In genomic region chr17:57312242-57312641, GRCh38 we compare ENCODE assay signal across 15 cellular contexts.
"Had no signal": no experiment of that assay in that cellular context is flagged by ENCODE, and none has a peak within 500 bp of the region (broad histone marks: within the 10 kb centered on the region; RNA-seq: fewer than 3 reads in every experiment).

No MANE protein-coding gene starts in this region.

- DNase-seq: activated CD4-positive, alpha-beta memory T cell treated with anti-CD3 and anti-CD28 coated beads, Interleukin-2, amount 10 ng/mL, durations not matched to agents 7 days and 5 days; activated gamma-delta T cell; activated naive CD8-positive, alpha-beta T cell treated with anti-CD3 and anti-CD28 coated beads, Interleukin-2, amount 10 ng/mL, durations not matched to agents 7 days and 5 days; activated T-cell treated with anti-CD3 and anti-CD28 coated beads, Interleukin-2, amount 50 U/mL, for 48 hours; aorta; esophagus squamous epithelium; foreskin fibroblast; left cardiac atrium; mammary epithelial cell; natural killer cell; ovary; stimulated activated CD4-positive, alpha-beta T cell treated with anti-CD3 and anti-CD28 coated beads, Interleukin-4, amount 100 ng/mL, for 1 hour; stimulated activated CD8-positive, alpha-beta memory T cell treated with anti-CD3 and anti-CD28 coated beads, Interleukin-4, amount 100 ng/mL, for 48 hours; stimulated activated naive CD8-positive, alpha-beta T cell treated with anti-CD3 and anti-CD28 coated beads, Interleukin-15, amount 100 ng/mL, for 72 hours; testis had no signal

- ATAC-seq: left cardiac atrium; natural killer cell; stimulated activated naive CD8-positive, alpha-beta T cell treated with anti-CD3 and anti-CD28 coated beads, Interleukin-15, amount 100 ng/mL, for 72 hours had no signal

- H3K27me3 ChIP-seq: esophagus squamous epithelium, ovary, testis had no signal

- H3K4me1 Mint-ChIP-seq: activated CD4-positive, alpha-beta memory T cell treated with anti-CD3 and anti-CD28 coated beads, Interleukin-2, amount 10 ng/mL, durations not matched to agents 7 days and 5 days had no signal

- H3K4me3 ChIP-seq: esophagus squamous epithelium, ovary, testis had no signal

- H3K9me3 Mint-ChIP-seq: activated CD4-positive, alpha-beta memory T cell treated with anti-CD3 and anti-CD28 coated beads, Interleukin-2, amount 10 ng/mL, durations not matched to agents 7 days and 5 days; activated naive CD8-positive, alpha-beta T cell treated with anti-CD3 and anti-CD28 coated beads, Interleukin-2, amount 10 ng/mL, durations not matched to agents 7 days and 5 days; natural killer cell; stimulated activated naive CD8-positive, alpha-beta T cell treated with anti-CD3 and anti-CD28 coated beads, Interleukin-15, amount 100 ng/mL, for 72 hours had no signal

- H3K4me3 Mint-ChIP-seq: activated CD4-positive, alpha-beta memory T cell treated with anti-CD3 and anti-CD28 coated beads, Interleukin-2, amount 10 ng/mL, durations not matched to agents 7 days and 5 days; activated naive CD8-positive, alpha-beta T cell treated with anti-CD3 and anti-CD28 coated beads, Interleukin-2, amount 10 ng/mL, durations not matched to agents 7 days and 5 days; natural killer cell; stimulated activated naive CD8-positive, alpha-beta T cell treated with anti-CD3 and anti-CD28 coated beads, Interleukin-15, amount 100 ng/mL, for 72 hours had no signal

- H3K27me3 Mint-ChIP-seq: activated CD4-positive, alpha-beta memory T cell treated with anti-CD3 and anti-CD28 coated beads, Interleukin-2, amount 10 ng/mL, durations not matched to agents 7 days and 5 days; activated naive CD8-positive, alpha-beta T cell treated with anti-CD3 and anti-CD28 coated beads, Interleukin-2, amount 10 ng/mL, durations not matched to agents 7 days and 5 days; stimulated activated naive CD8-positive, alpha-beta T cell treated with anti-CD3 and anti-CD28 coated beads, Interleukin-15, amount 100 ng/mL, for 72 hours had no signal

- H3K27ac Mint-ChIP-seq: activated CD4-positive, alpha-beta memory T cell treated with anti-CD3 and anti-CD28 coated beads, Interleukin-2, amount 10 ng/mL, durations not matched to agents 7 days and 5 days; activated naive CD8-positive, alpha-beta T cell treated with anti-CD3 and anti-CD28 coated beads, Interleukin-2, amount 10 ng/mL, durations not matched to agents 7 days and 5 days; natural killer cell; stimulated activated naive CD8-positive, alpha-beta T cell treated with anti-CD3 and anti-CD28 coated beads, Interleukin-15, amount 100 ng/mL, for 72 hours had no signal

- H3K27ac ChIP-seq: esophagus squamous epithelium, testis had no signal

- H3K36me3 Mint-ChIP-seq: natural killer cell had no signal

- H3K36me3 ChIP-seq: esophagus squamous epithelium, ovary had no signal

- H3K9me3 ChIP-seq: esophagus squamous epithelium, ovary, testis had no signal
